14 cellular contexts compared by ENCODE assay signal in the genomic region with DNA sequence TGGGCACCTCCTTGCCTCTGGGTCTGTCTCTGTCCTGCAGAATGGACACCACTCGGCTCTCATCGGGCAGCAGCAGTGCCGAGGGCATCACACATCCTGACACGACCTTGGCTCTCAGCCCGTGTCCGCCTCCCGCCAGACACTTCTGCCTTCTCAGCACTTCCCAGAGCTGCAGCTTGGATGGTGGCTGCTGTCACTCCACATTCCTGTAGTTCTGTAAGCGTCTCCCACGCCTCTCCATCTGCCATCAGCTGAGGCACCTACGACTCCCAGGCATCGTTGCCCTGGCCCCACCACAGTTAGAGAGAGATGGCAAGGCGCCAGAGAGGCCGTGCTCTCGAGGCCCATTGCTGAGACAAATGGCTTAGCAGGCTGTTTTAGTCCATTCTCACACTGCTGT.
DNase-seq lines count a peak whose midpoint lies in the region; ATAC-seq, FAIRE-seq and TF ChIP-seq lines count a peak whose summit lies in the region.
"Had no signal": no experiment of that assay in that cellular context is flagged by ENCODE, and none has a peak within 500 bp of the region (broad histone marks: within the 10 kb centered on the region; RNA-seq: fewer than 3 reads in every experiment).

No MANE protein-coding gene starts in this region.

- WGBS in lung, 2 donors: 53 to 83% methylated on average over 14 of the region's 14 CpGs
- 64% methylated on average over 14 of the region's 14 CpGs for WGBS in hepatocyte (ENCODE audit: low lambda C conversion rate, missing lambda C conversion rate)

- H4K20me1 ChIP-seq in hepatocyte (ENCODE audit: insufficient read depth, poor library complexity, severe bottlenecking): no peaks in the 10 kb centered on the region

- intact Hi-C loops in dorsolateral prefrontal cortex (cut with DNase I): loop anchor here (5.0 kb wide), 1 partner anchor 37 kb away; no protein-coding TSS in a partner anchor

- H3K36me3 Mint-ChIP-seq in activated naive CD4-positive, alpha-beta T cell treated with anti-CD3 and anti-CD28 coated beads, Interleukin-2, amount 50 U/mL, for 72 hours: peaks cover 35 to 59% of the 10 kb centered on the region in 2 donors

- H3K27ac ChIP-seq in dorsolateral prefrontal cortex (peak overlapping the region in 48 of 59 donors; percentile 1 to 83 (median 56)), lung (ENCODE audit: low read depth in 1 of 2, low read length in 1 of 2) (peak overlapping the region in 1 of 2 donors; percentile 1), hepatocyte (no peak overlapping the region)
- H3K27ac ChIP-seq: BLaER1 treated with 17β-estradiol and CSF1 and Interleukin-3, amounts not matched to agents 10 nM and 100 nM had no signal

- H3K9me2 ChIP-seq in hepatocyte (replicated peaks; ENCODE audit: insufficient read depth): no peaks in the 10 kb centered on the region

- H3K36me3 ChIP-seq in lung (ENCODE audit: control insufficient read depth in 2 of 2, insufficient read depth in 2 of 2, low read length in 2 of 2) (peaks cover 0 to 3% of the 10 kb centered on the region in 2 donors), hepatocyte (replicated peaks; ENCODE audit: insufficient read depth, low read depth) (no peaks in the 10 kb centered on the region)

- no peak overlapping the region for H2AFZ ChIP-seq in hepatocyte

- no peaks in the 10 kb centered on the region for H3K79me2 ChIP-seq in hepatocyte

- DNase-seq in activated naive CD4-positive, alpha-beta T cell treated with anti-CD3 and anti-CD28 coated beads, Interleukin-2, amount 50 U/mL, for 72 hours (ENCODE audit: low spot score in 2 of 2): no peak
- no peak for DNase-seq in activated naive CD4-positive, alpha-beta T cell (lab: John Stamatoyannopoulos, UW)
- peak; percentile 72 to 87 (median 80) for DNase-seq in dorsolateral prefrontal cortex
- DNase-seq in lung (ENCODE audit: low spot score): peak; percentile 45
- peak; percentile 49 for DNase-seq in urothelium cell line (ENCODE audit: low spot score)
- DNase-seq in stimulated activated CD4-positive, alpha-beta T cell treated with anti-CD3 and anti-CD28 coated beads, Interleukin-2, amount 100 ng/mL, for 48 hours: no peak
- DNase-seq in hepatocyte (ENCODE audit: low spot score): no peak
- DNase-seq: naive thymus-derived CD8-positive, alpha-beta T cell; NCI-H187 treated with DMSO at 0.1 percent for 48 hours; SIG-M5 had no signal

- peak overlapping the region; percentile 57 to 91 for H3K27ac Mint-ChIP-seq in activated naive CD4-positive, alpha-beta T cell treated with anti-CD3 and anti-CD28 coated beads, Interleukin-2, amount 50 U/mL, for 72 hours

- peaks cover 2 to 8% of the 10 kb centered on the region in 2 donors for H3K9me3 Mint-ChIP-seq in activated naive CD4-positive, alpha-beta T cell treated with anti-CD3 and anti-CD28 coated beads, Interleukin-2, amount 50 U/mL, for 72 hours
- H3K9me3 Mint-ChIP-seq: central memory CD8-positive, alpha-beta T cell; naive thymus-derived CD8-positive, alpha-beta T cell had no signal

- H3K4me2 ChIP-seq in hepatocyte: no peak overlapping the region
- H3K4me2 ChIP-seq: BLaER1 treated with 17β-estradiol and CSF1 and Interleukin-3, amounts not matched to agents 10 nM and 100 nM had no signal

- FAIRE-seq in urothelium cell line (lab: Jason Lieb, UNC): peak; percentile 69
- FAIRE-seq: HTR-8/SVneo had no signal

- H3K27me3 ChIP-seq in dorsolateral prefrontal cortex (no peaks in the 10 kb centered on the region), lung (ENCODE audit: control insufficient read depth, insufficient read depth) (no peaks in the 10 kb centered on the region), hepatocyte (no peaks in the 10 kb centered on the region)
- H3K27me3 ChIP-seq: BLaER1 treated with 17β-estradiol and CSF1 and Interleukin-3, amounts not matched to agents 10 nM and 100 nM had no signal

- peak in 4 of 56 donors; percentile 12 to 22 (median 16) for TF ChIP-seq CTCF in dorsolateral prefrontal cortex (IDR thresholded peaks at IDR 0.05 in 54 of 56, conservative IDR thresholded peaks at IDR 0.05 in 2 of 56; ENCODE audit: low read depth in 1 of 56, partially characterized antibody in 56 of 56)
- TF ChIP-seq CTCF in lung (IDR thresholded peaks at IDR 0.05; ENCODE audit: control extremely low read depth, extremely low read depth): no peak
- TF ChIP-seq CTCF in hepatocyte (IDR thresholded peaks at IDR 0.05; ENCODE audit: poor library complexity): no peak

- peaks cover 0 to 7% of the 10 kb centered on the region in 2 donors for H3K4me1 ChIP-seq in lung (ENCODE audit: control insufficient read depth in 2 of 2, insufficient read depth in 2 of 2, low read length in 2 of 2)
- H3K4me1 ChIP-seq in hepatocyte (ENCODE audit: insufficient read depth): peaks cover 32% of the 10 kb centered on the region

- no peak for ATAC-seq in activated naive CD4-positive, alpha-beta T cell treated with anti-CD3 and anti-CD28 coated beads, Interleukin-2, amount 50 U/mL, for 72 hours
- ATAC-seq in lung (ENCODE audit: insufficient read depth, low FRiP score): no peak
- no peak for ATAC-seq in GM19351 (IDR thresholded peaks at IDR 0.05; ENCODE audit: unreplicated experiment)
- ATAC-seq: naive thymus-derived CD8-positive, alpha-beta T cell had no signal

- H3K4me3 ChIP-seq in dorsolateral prefrontal cortex: peak overlapping the region in 4 of 59 donors; percentile 3 to 32 (median 10)
- no peak overlapping the region for H3K4me3 ChIP-seq in lung
- no peak overlapping the region for H3K4me3 ChIP-seq in hepatocyte
- H3K4me3 ChIP-seq: BLaER1 treated with 17β-estradiol and CSF1 and Interleukin-3, amounts not matched to agents 10 nM and 100 nM had no signal

- no peaks in the 10 kb centered on the region for H3K9me3 ChIP-seq in lung (ENCODE audit: control insufficient read depth in 2 of 2, insufficient read depth in 1 of 2, low read length in 1 of 2)
- H3K9me3 ChIP-seq in hepatocyte (ENCODE audit: low read depth): no peaks in the 10 kb centered on the region

Comparison
In these comparisons a context has a peak if more than half of its experiments do, and no peak if none do; other contexts are left out.
1. DNase-seq: peak in dorsolateral prefrontal cortex (10 of 10), lung (single experiment) and urothelium cell line (single experiment); none in activated naive CD4-positive, alpha-beta T cell treated with anti-CD3 and anti-CD28 coated beads, Interleukin-2, amount 50 U/mL, for 72 hours (0 of 2), activated naive CD4-positive, alpha-beta T cell (0 of 4), stimulated activated CD4-positive, alpha-beta T cell treated with anti-CD3 and anti-CD28 coated beads, Interleukin-2, amount 100 ng/mL, for 48 hours (0 of 2) and hepatocyte (single experiment).